ENCODE assay signal across 1 cellular context in the genomic region with DNA sequence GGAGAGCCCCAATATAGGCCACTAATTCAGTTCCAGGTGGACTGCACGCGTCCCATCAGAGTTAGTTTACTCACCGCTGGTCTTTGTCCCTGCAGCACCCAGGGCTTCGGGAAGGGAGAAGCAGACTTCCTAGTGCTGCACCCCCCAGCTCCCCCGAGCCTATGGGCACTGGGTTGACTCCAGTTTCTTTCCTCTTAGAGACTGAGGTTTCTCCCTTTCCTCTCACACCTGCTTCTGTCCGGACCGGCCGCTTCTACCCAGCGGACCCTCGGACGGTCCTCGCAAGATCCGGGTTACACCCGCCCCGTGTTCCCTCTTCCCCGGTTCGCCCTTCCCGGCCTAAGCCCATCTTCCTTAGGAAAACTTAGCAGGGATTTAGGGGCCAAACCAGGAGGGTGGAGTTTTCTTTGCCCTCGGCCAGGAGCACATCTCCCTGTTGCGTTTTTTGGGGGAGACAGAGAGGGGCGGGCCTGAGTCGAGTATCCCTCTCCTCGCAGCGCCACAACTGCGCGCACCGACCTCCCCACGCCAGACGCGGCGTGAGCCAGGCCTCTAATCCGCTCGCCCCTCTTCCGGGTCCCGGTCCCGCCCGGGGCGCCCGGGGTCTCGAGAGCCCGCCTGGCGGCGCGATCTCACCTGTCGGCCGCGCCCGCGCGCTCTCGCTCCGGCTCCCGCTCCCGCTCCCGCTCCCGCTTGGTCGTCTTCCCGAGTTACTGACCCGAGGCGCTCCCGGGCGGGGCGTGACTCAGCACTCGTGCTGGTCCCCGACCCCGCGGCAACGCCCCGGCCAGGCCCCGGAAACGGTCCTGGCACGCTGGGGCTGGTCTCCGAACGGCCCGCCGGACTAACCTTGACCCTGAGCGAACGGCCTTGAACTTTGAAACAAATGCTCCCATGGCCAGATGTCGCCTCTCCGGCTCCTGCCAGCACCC.
TF ChIP-seq lines count a peak whose summit lies in the region.

AIFM2 (minus strand) TSS at position 728 of the 932 bp plus-strand sequence. CDS start 8,741 bp downstream, outside the sequence.

TF ChIP-seq in HEK293, 187 proteins besides CTCF, POLR2A, EP300 and RAD21 (continued from another document and continues in another):
- TF ChIP-seq REST (tag by site-specific recombination; IDR thresholded peaks at IDR 0.05) = 0 out of 2 replicates have a peak, but pooled peaks have one; percentile 7
- TF ChIP-seq GLI2 (tag by site-specific recombination; IDR thresholded peaks at IDR 0.05; ENCODE audit: borderline replicate concordance, low read depth) = no peak
- TF ChIP-seq, protein P1, sequence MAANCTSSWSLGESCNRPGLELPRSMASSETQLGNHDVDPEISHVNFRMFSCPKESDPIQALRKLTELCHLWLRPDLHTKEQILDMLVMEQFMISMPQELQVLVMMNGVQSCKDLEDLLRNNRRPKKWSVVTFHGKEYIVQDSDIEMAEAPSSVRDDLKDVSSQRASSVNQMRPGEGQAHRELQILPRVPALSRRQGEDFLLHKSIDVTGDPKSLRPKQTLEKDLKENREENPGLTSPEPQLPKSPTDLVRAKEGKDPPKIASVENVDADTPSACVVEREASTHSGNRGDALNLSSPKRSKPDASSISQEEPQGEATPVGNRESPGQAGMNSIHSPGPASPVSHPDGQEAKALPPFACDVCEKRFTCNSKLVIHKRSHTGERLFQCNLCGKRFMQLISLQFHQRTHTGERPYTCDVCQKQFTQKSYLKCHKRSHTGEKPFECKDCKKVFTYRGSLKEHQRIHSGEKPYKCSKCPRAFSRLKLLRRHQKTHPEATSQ (tag by site-specific recombination; IDR thresholded peaks at IDR 0.05) = no peak
- TF ChIP-seq ZNF624 (tag by site-specific recombination; IDR thresholded peaks at IDR 0.05) = no peak
- TF ChIP-seq ZNF266 (tag by site-specific recombination; IDR thresholded peaks at IDR 0.05; ENCODE audit: low read depth) = no peak
- TF ChIP-seq, protein P2, sequence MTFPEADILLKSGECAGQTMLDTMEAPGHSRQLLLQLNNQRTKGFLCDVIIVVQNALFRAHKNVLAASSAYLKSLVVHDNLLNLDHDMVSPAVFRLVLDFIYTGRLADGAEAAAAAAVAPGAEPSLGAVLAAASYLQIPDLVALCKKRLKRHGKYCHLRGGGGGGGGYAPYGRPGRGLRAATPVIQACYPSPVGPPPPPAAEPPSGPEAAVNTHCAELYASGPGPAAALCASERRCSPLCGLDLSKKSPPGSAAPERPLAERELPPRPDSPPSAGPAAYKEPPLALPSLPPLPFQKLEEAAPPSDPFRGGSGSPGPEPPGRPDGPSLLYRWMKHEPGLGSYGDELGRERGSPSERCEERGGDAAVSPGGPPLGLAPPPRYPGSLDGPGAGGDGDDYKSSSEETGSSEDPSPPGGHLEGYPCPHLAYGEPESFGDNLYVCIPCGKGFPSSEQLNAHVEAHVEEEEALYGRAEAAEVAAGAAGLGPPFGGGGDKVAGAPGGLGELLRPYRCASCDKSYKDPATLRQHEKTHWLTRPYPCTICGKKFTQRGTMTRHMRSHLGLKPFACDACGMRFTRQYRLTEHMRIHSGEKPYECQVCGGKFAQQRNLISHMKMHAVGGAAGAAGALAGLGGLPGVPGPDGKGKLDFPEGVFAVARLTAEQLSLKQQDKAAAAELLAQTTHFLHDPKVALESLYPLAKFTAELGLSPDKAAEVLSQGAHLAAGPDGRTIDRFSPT (tag by site-specific recombination; IDR thresholded peaks at IDR 0.05) = peak; percentile 65; the same call in 1 of the 2 replicates
- TF ChIP-seq ZNF274 (IDR thresholded peaks at IDR 0.05; ENCODE audit: low read length) = no peak
- no peak for TF ChIP-seq ZNF274 (tag by site-specific recombination; IDR thresholded peaks at IDR 0.05; ENCODE audit: borderline replicate concordance)
- TF ChIP-seq ZNF530 (tag by site-specific recombination; IDR thresholded peaks at IDR 0.05; ENCODE audit: low read depth) = no peak
- TF ChIP-seq WT1 (tag by site-specific recombination; IDR thresholded peaks at IDR 0.05) = peak; percentile 11; the same call in 1 of the 2 replicates
- peak; percentile 66; the same call in 1 of the 2 replicates for TF ChIP-seq ZBTB17 (tag by site-specific recombination; IDR thresholded peaks at IDR 0.05)
- no peak for TF ChIP-seq HOXC10 (CRISPR knock-in tag; IDR thresholded peaks at IDR 0.05)
- TF ChIP-seq KLF8 (tag by site-specific recombination; IDR thresholded peaks at IDR 0.05) = peak; percentile 78; the same call in 1 of the 2 replicates
- TF ChIP-seq ZBTB8A (tag by site-specific recombination; IDR thresholded peaks at IDR 0.05) = peak; percentile 91
- TF ChIP-seq ZNF600 (tag by site-specific recombination; IDR thresholded peaks at IDR 0.05) = peak; percentile 61; the same call in 1 of the 2 replicates
- TF ChIP-seq ZNF488 (tag by site-specific recombination; IDR thresholded peaks at IDR 0.05) = no peak
- TF ChIP-seq, protein P3, sequence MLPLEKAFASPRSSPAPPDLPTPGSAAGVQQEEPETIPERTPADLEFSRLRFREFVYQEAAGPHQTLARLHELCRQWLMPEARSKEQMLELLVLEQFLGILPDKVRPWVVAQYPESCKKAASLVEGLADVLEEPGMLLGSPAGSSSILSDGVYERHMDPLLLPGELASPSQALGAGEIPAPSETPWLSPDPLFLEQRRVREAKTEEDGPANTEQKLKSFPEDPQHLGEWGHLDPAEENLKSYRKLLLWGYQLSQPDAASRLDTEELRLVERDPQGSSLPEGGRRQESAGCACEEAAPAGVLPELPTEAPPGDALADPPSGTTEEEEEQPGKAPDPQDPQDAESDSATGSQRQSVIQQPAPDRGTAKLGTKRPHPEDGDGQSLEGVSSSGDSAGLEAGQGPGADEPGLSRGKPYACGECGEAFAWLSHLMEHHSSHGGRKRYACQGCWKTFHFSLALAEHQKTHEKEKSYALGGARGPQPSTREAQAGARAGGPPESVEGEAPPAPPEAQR (tag by site-specific recombination; IDR thresholded peaks at IDR 0.05) = no peak
- TF ChIP-seq ZNF843 (tag by site-specific recombination; IDR thresholded peaks at IDR 0.05) = 0 out of 2 replicates have a peak, but pooled peaks have one; percentile 18
- no peak for TF ChIP-seq ZNF140 (tag by site-specific recombination; IDR thresholded peaks at IDR 0.05)
- no peak for TF ChIP-seq ZFP3 (tag by site-specific recombination; IDR thresholded peaks at IDR 0.05; ENCODE audit: low read depth)
- TF ChIP-seq ZNF629 (tag by site-specific recombination; IDR thresholded peaks at IDR 0.05) = peak; percentile 39; the same call in 1 of the 2 replicates
- peak; percentile 93 for TF ChIP-seq ZNF335 (tag by site-specific recombination; conservative IDR thresholded peaks at IDR 0.05)
- TF ChIP-seq ZBTB20 (tag by site-specific recombination; IDR thresholded peaks at IDR 0.05) = peak; percentile 95
- TF ChIP-seq ZFP37 (tag by site-specific recombination; IDR thresholded peaks at IDR 0.05) = no peak
- TF ChIP-seq ZNF2 (tag by site-specific recombination; IDR thresholded peaks at IDR 0.05) = 0 out of 2 replicates have a peak, but pooled peaks have one; percentile 25
- TF ChIP-seq ZNF510 (tag by site-specific recombination; IDR thresholded peaks at IDR 0.05; ENCODE audit: insufficient replicate concordance) = no peak
- TF ChIP-seq OVOL3 (tag by site-specific recombination; IDR thresholded peaks at IDR 0.05) = no peak
- TF ChIP-seq ZNF549 (tag by site-specific recombination; IDR thresholded peaks at IDR 0.05) = no peak
- TF ChIP-seq HOXD13 (CRISPR knock-in tag; IDR thresholded peaks at IDR 0.05; ENCODE audit: borderline replicate concordance) = no peak
- peak; percentile 96 for TF ChIP-seq OSR2 (tag by site-specific recombination; IDR thresholded peaks at IDR 0.05)
- TF ChIP-seq, protein P4, sequence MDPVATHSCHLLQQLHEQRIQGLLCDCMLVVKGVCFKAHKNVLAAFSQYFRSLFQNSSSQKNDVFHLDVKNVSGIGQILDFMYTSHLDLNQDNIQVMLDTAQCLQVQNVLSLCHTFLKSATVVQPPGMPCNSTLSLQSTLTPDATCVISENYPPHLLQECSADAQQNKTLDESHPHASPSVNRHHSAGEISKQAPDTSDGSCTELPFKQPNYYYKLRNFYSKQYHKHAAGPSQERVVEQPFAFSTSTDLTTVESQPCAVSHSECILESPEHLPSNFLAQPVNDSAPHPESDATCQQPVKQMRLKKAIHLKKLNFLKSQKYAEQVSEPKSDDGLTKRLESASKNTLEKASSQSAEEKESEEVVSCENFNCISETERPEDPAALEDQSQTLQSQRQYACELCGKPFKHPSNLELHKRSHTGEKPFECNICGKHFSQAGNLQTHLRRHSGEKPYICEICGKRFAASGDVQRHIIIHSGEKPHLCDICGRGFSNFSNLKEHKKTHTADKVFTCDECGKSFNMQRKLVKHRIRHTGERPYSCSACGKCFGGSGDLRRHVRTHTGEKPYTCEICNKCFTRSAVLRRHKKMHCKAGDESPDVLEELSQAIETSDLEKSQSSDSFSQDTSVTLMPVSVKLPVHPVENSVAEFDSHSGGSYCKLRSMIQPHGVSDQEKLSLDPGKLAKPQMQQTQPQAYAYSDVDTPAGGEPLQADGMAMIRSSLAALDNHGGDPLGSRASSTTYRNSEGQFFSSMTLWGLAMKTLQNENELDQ (tag by site-specific recombination; IDR thresholded peaks at IDR 0.05; ENCODE audit: low read depth) = no peak
- no peak for TF ChIP-seq EGR2 (tag by site-specific recombination; IDR thresholded peaks at IDR 0.05; ENCODE audit: low read depth)
- TF ChIP-seq, protein P5, sequence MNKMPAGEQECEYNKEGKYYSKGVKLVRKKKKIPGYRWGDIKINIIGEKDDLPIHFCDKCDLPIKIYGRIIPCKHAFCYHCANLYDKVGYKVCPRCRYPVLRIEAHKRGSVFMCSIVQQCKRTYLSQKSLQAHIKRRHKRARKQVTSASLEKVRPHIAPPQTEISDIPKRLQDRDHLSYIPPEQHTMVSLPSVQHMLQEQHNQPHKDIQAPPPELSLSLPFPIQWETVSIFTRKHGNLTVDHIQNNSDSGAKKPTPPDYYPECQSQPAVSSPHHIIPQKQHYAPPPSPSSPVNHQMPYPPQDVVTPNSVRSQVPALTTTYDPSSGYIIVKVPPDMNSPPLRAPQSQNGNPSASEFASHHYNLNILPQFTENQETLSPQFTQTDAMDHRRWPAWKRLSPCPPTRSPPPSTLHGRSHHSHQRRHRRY (tag by site-specific recombination; IDR thresholded peaks at IDR 0.05) = no peak
- TF ChIP-seq ZNF350 (tag by site-specific recombination; IDR thresholded peaks at IDR 0.05) = no peak
- no peak for TF ChIP-seq ZNF677 (tag by site-specific recombination; IDR thresholded peaks at IDR 0.05)
- TF ChIP-seq ZNF311 (tag by site-specific recombination; IDR thresholded peaks at IDR 0.05; ENCODE audit: borderline replicate concordance) = no peak
- TF ChIP-seq, protein P6, sequence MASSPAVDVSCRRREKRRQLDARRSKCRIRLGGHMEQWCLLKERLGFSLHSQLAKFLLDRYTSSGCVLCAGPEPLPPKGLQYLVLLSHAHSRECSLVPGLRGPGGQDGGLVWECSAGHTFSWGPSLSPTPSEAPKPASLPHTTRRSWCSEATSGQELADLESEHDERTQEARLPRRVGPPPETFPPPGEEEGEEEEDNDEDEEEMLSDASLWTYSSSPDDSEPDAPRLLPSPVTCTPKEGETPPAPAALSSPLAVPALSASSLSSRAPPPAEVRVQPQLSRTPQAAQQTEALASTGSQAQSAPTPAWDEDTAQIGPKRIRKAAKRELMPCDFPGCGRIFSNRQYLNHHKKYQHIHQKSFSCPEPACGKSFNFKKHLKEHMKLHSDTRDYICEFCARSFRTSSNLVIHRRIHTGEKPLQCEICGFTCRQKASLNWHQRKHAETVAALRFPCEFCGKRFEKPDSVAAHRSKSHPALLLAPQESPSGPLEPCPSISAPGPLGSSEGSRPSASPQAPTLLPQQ (tag by site-specific recombination; IDR thresholded peaks at IDR 0.05) = no peak
- TF ChIP-seq ZNF596 (tag by site-specific recombination; IDR thresholded peaks at IDR 0.05) = peak; percentile 56; the same call in 1 of the 2 replicates
